In genomic region chr21:37871121-37871862, GRCh38 we compare ENCODE assay signal across 19 cellular contexts. TPM values are rescaled to one million over a fixed set of nuclear protein-coding genes. Genes with fewer than 3 reads are reported as not detected.
DNase-seq lines count a peak whose midpoint lies in the region; ATAC-seq and TF ChIP-seq lines count a peak whose summit lies in the region.
"Had no signal": no experiment of that assay in that cellular context is flagged by ENCODE, and none has a peak within 500 bp of the region (broad histone marks: within the 10 kb centered on the region; RNA-seq: fewer than 3 reads in every experiment).

No MANE protein-coding gene starts in this region.

- 55 to 61% methylated on average over 8 of the region's 8 CpGs for WGBS in body of pancreas, 2 donors
- no CpG with 5 or more reads among the region's 8 CpGs for WGBS in trophoblast cell (ENCODE audit: extremely low coverage, insufficient coverage, insufficient read length)

- TF ChIP-seq CTCF in chondrocyte (IDR thresholded peaks at IDR 0.05), result no peak
- no peak for TF ChIP-seq CTCF in body of pancreas (IDR thresholded peaks at IDR 0.05)

- H3K4me3 Mint-ChIP-seq in chondrocyte (ENCODE audit: unreplicated experiment), result no peak overlapping the region
- H3K4me3 Mint-ChIP-seq: activated naive CD4-positive, alpha-beta T cell treated with anti-CD3 and anti-CD28 coated beads for 36 hours; central memory CD8-positive, alpha-beta T cell; mesothelial cell of epicardium had no signal

- no peak overlapping the region for H3K4me2 ChIP-seq in trophoblast cell (ENCODE audit: low read length)

- no peak overlapping the region for H4K8ac ChIP-seq in trophoblast cell (ENCODE audit: low read depth, low read length)

- H2BK12ac ChIP-seq in trophoblast cell (ENCODE audit: low read length), result no peak overlapping the region

- H3K4me1 Mint-ChIP-seq in chondrocyte (ENCODE audit: low read depth), result peaks cover 25% of the 10 kb centered on the region
- H3K4me1 Mint-ChIP-seq: central memory CD8-positive, alpha-beta T cell; mesothelial cell of epicardium had no signal

- no peaks in the 10 kb centered on the region for H3K27me3 ChIP-seq in body of pancreas
- no peaks in the 10 kb centered on the region for H3K27me3 ChIP-seq in trophoblast cell (ENCODE audit: insufficient read depth, low read length)
- H3K27me3 ChIP-seq in H7 (ENCODE audit: control insufficient read depth, insufficient read depth, low read length), result no peaks in the 10 kb centered on the region
- H3K27me3 ChIP-seq: BE2C, ovary had no signal

- H4K12ac ChIP-seq in trophoblast cell (ENCODE audit: low read depth, low read length), result no peak overlapping the region

- H2AFZ ChIP-seq in trophoblast cell (ENCODE audit: insufficient read depth, low read length, poor library complexity), result no peak overlapping the region

- no peak overlapping the region for H3K14ac ChIP-seq in trophoblast cell (ENCODE audit: low read length)

- peaks cover 2% of the 10 kb centered on the region for H3K9me3 Mint-ChIP-seq in chondrocyte (ENCODE audit: low read depth)
- H3K9me3 Mint-ChIP-seq: activated naive CD4-positive, alpha-beta T cell treated with anti-CD3 and anti-CD28 coated beads for 36 hours; central memory CD8-positive, alpha-beta T cell; mesothelial cell of epicardium had no signal

- H2BK5ac ChIP-seq in trophoblast cell (ENCODE audit: low read depth, low read length, poor library complexity), result no peak overlapping the region

- no peak overlapping the region for H3K27ac ChIP-seq in body of pancreas
- H3K27ac ChIP-seq in trophoblast cell (ENCODE audit: low read depth, low read length), result no peak overlapping the region
- H3K27ac ChIP-seq: ovary, thoracic aorta had no signal

- intact Hi-C loops in body of pancreas (cut with DNase I), result no loop called here

- no peaks in the 10 kb centered on the region for H3K79me1 ChIP-seq in trophoblast cell (ENCODE audit: low read length)

- H2BK120ac ChIP-seq in trophoblast cell (ENCODE audit: insufficient read depth, low read length, poor library complexity), result no peak overlapping the region

- H3K79me2 ChIP-seq in trophoblast cell (ENCODE audit: control insufficient read depth, insufficient read depth, low read length, poor library complexity), result no peaks in the 10 kb centered on the region

- H3K23ac ChIP-seq in trophoblast cell (ENCODE audit: low read length), result no peak overlapping the region

- peak overlapping the region; percentile 42 for H3K27ac Mint-ChIP-seq in chondrocyte (ENCODE audit: unreplicated experiment)
- H3K27ac Mint-ChIP-seq: activated naive CD4-positive, alpha-beta T cell treated with anti-CD3 and anti-CD28 coated beads for 36 hours; mesothelial cell of epicardium had no signal

- TF ChIP-seq POLR2A in body of pancreas (IDR thresholded peaks at IDR 0.05), result no peak

- H3K27me3 Mint-ChIP-seq in chondrocyte (ENCODE audit: low read depth), result no peaks in the 10 kb centered on the region

- H4K91ac ChIP-seq in trophoblast cell (ENCODE audit: low read depth, low read length), result no peak overlapping the region

- H3K18ac ChIP-seq in trophoblast cell (ENCODE audit: low read length), result no peak overlapping the region

- H3K36me3 ChIP-seq in body of pancreas (replicated peaks in 1 of 2; ENCODE audit: insufficient read depth in 1 of 2, low read depth in 2 of 2) (no peaks in the 10 kb centered on the region), trophoblast cell (ENCODE audit: control insufficient read depth in 1 of 2, insufficient read depth in 2 of 2, low read length in 2 of 2) (no peaks in the 10 kb centered on the region), H7 (replicated peaks; ENCODE audit: control insufficient read depth, insufficient read depth, low read length) (no peaks in the 10 kb centered on the region)
- H3K36me3 ChIP-seq: BE2C, ovary, thoracic aorta had no signal

- no peaks in the 10 kb centered on the region for H3K36me3 Mint-ChIP-seq in chondrocyte (ENCODE audit: low read depth)
- H3K36me3 Mint-ChIP-seq: mesothelial cell of epicardium had no signal

- H3K9ac ChIP-seq in trophoblast cell (ENCODE audit: low read length), result no peak overlapping the region

- no peak for ATAC-seq in body of pancreas

- H3K4me3 ChIP-seq in body of pancreas (no peak overlapping the region), trophoblast cell (ENCODE audit: low read depth, low read length) (no peak overlapping the region), H7 (ENCODE audit: insufficient read depth, low read depth, low read length) (no peak overlapping the region)
- H3K4me3 ChIP-seq: ovary, thoracic aorta had no signal

- no peak overlapping the region for H2AK5ac ChIP-seq in trophoblast cell (ENCODE audit: low read length)

- H3K4ac ChIP-seq in trophoblast cell (ENCODE audit: low read depth, low read length), result no peak overlapping the region

- H3K4me1 ChIP-seq in body of pancreas, result no peaks in the 10 kb centered on the region
- H3K4me1 ChIP-seq in trophoblast cell (ENCODE audit: control insufficient read depth in 1 of 2, insufficient read depth in 2 of 2, low read length in 2 of 2), result no peaks in the 10 kb centered on the region
- H3K4me1 ChIP-seq: BE2C had no signal

- H3K9me3 ChIP-seq in body of pancreas (no peaks in the 10 kb centered on the region), trophoblast cell (ENCODE audit: insufficient read depth, low read depth, low read length) (no peaks in the 10 kb centered on the region)
- H3K9me3 ChIP-seq: BE2C, ovary, thoracic aorta had no signal

- peak; percentile 57 for DNase-seq in AG08396 (ENCODE audit: low spot score)
- DNase-seq in LHCN-M2 (ENCODE audit: low read depth), result peak; percentile 99
- DNase-seq in chondrocyte (ENCODE audit: low spot score), result no peak
- DNase-seq in kidney glomerular epithelial cell (lab: John Stamatoyannopoulos, UW), result peak; percentile 28
- DNase-seq in NCI-H345 treated with DMSO at 0.1 percent for 48 hours (lab: John Stamatoyannopoulos, UW; ENCODE audit: unreplicated experiment), result no peak
- no peak for DNase-seq in body of pancreas
- DNase-seq in trophoblast cell, result no peak
- no peak for DNase-seq in H7
- DNase-seq: activated CD4-positive, CD25-positive, alpha-beta regulatory T cell; activated naive CD4-positive, alpha-beta T cell treated with anti-CD3 and anti-CD28 coated beads for 36 hours; BE2C; DMS79; NCI-H1417; NCI-H524 treated with DMSO at 0.1 percent for 48 hours; ovary; T-helper 1 cell had no signal

RNA-seq across cellular contexts. Expression of gene KCNJ6, which starts 45.0 kb away (rescaled TPM):
- 12.9 and 18.9 TPM in 2 replicates for total RNA-seq in LHCN-M2 (2014; rRNA removed)
- 17.8 TPM for polyA plus RNA-seq in LHCN-M2 (2012)
- 4.2 to 15.3 TPM (median 4.4 TPM) in 3 replicates for total RNA-seq in chondrocyte
- under 1 TPM; under 0.01 to 0.78 TPM for total RNA-seq in body of pancreas
- 0.10 TPM in 2 replicates for polyA plus RNA-seq in trophoblast cell (2013)
- not detected in 2 replicates for total RNA-seq in H7 (2014; rRNA removed; shearing (Covaris generic))
- total RNA-seq: activated naive CD4-positive, alpha-beta T cell treated with anti-CD3 and anti-CD28 coated beads for 36 hours; ovary; thoracic aorta had no signal

Comparison
In these comparisons a context has a peak if more than half of its experiments do, and no peak if none do; other contexts are left out.
1. DNase-seq: peak in AG08396 (single experiment), LHCN-M2 (single experiment) and kidney glomerular epithelial cell (single experiment); none in chondrocyte (single experiment), NCI-H345 treated with DMSO at 0.1 percent for 48 hours (single experiment), body of pancreas (0 of 4), trophoblast cell (0 of 2) and H7 (single experiment).